Comparison of ENCODE assay signal across 1 cellular context in the genomic region with DNA sequence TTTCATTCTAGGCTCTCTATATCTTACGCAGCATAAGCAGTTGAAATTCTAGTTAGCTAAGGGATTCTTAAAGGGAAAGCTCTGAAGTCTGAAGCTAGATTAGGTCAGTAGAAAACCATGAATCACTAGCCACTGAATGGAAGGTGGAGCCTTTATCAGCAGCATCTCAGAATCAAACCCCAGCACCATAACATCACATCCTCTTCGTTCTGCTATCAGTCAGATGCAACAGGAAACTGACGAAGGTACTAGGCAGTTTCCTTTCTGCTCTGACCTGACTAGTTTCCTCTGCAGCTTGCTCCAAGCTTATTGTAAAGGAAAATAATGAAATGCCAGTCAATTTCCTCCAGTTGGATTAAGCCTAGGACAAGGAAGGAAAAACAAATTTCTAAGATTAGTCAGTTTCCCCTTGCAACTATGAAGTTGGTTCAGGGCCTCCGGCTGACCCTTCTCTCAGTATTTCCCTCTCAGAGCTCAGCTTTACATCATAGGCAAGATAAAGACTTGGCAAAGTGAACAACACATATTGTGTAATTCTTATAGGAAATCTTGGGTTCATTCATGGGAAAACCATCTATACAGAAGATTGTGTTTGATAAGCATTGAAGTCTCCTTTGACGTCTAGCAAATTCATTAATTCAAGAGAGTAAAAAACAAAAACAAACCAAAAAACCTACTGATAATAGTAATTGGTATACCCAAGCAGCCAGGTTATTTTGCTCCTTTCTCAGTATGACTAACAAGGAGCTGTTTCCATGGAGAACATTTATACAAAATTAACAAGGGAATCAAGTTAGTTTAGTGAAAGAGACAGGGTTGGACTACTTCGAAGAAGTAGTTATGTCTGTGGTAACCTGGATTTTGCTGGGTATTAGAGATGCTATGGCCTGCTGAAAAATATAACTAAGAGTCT.
TF ChIP-seq lines count a peak whose summit lies in the region.

No MANE protein-coding gene starts in this region.

TF ChIP-seq in K562, 482 proteins besides CTCF, POLR2A, EP300 and RAD21 (continued from another document and continues in another):
- TF ChIP-seq, protein P1, sequence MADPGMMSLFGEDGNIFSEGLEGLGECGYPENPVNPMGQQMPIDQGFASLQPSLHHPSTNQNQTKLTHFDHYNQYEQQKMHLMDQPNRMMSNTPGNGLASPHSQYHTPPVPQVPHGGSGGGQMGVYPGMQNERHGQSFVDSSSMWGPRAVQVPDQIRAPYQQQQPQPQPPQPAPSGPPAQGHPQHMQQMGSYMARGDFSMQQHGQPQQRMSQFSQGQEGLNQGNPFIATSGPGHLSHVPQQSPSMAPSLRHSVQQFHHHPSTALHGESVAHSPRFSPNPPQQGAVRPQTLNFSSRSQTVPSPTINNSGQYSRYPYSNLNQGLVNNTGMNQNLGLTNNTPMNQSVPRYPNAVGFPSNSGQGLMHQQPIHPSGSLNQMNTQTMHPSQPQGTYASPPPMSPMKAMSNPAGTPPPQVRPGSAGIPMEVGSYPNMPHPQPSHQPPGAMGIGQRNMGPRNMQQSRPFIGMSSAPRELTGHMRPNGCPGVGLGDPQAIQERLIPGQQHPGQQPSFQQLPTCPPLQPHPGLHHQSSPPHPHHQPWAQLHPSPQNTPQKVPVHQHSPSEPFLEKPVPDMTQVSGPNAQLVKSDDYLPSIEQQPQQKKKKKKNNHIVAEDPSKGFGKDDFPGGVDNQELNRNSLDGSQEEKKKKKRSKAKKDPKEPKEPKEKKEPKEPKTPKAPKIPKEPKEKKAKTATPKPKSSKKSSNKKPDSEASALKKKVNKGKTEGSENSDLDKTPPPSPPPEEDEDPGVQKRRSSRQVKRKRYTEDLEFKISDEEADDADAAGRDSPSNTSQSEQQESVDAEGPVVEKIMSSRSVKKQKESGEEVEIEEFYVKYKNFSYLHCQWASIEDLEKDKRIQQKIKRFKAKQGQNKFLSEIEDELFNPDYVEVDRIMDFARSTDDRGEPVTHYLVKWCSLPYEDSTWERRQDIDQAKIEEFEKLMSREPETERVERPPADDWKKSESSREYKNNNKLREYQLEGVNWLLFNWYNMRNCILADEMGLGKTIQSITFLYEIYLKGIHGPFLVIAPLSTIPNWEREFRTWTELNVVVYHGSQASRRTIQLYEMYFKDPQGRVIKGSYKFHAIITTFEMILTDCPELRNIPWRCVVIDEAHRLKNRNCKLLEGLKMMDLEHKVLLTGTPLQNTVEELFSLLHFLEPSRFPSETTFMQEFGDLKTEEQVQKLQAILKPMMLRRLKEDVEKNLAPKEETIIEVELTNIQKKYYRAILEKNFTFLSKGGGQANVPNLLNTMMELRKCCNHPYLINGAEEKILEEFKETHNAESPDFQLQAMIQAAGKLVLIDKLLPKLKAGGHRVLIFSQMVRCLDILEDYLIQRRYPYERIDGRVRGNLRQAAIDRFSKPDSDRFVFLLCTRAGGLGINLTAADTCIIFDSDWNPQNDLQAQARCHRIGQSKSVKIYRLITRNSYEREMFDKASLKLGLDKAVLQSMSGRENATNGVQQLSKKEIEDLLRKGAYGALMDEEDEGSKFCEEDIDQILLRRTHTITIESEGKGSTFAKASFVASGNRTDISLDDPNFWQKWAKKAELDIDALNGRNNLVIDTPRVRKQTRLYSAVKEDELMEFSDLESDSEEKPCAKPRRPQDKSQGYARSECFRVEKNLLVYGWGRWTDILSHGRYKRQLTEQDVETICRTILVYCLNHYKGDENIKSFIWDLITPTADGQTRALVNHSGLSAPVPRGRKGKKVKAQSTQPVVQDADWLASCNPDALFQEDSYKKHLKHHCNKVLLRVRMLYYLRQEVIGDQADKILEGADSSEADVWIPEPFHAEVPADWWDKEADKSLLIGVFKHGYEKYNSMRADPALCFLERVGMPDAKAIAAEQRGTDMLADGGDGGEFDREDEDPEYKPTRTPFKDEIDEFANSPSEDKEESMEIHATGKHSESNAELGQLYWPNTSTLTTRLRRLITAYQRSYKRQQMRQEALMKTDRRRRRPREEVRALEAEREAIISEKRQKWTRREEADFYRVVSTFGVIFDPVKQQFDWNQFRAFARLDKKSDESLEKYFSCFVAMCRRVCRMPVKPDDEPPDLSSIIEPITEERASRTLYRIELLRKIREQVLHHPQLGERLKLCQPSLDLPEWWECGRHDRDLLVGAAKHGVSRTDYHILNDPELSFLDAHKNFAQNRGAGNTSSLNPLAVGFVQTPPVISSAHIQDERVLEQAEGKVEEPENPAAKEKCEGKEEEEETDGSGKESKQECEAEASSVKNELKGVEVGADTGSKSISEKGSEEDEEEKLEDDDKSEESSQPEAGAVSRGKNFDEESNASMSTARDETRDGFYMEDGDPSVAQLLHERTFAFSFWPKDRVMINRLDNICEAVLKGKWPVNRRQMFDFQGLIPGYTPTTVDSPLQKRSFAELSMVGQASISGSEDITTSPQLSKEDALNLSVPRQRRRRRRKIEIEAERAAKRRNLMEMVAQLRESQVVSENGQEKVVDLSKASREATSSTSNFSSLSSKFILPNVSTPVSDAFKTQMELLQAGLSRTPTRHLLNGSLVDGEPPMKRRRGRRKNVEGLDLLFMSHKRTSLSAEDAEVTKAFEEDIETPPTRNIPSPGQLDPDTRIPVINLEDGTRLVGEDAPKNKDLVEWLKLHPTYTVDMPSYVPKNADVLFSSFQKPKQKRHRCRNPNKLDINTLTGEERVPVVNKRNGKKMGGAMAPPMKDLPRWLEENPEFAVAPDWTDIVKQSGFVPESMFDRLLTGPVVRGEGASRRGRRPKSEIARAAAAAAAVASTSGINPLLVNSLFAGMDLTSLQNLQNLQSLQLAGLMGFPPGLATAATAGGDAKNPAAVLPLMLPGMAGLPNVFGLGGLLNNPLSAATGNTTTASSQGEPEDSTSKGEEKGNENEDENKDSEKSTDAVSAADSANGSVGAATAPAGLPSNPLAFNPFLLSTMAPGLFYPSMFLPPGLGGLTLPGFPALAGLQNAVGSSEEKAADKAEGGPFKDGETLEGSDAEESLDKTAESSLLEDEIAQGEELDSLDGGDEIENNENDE (IDR thresholded peaks at IDR 0.05; ENCODE audit: low read depth, low read length): no peak
- TF ChIP-seq, protein P2, sequence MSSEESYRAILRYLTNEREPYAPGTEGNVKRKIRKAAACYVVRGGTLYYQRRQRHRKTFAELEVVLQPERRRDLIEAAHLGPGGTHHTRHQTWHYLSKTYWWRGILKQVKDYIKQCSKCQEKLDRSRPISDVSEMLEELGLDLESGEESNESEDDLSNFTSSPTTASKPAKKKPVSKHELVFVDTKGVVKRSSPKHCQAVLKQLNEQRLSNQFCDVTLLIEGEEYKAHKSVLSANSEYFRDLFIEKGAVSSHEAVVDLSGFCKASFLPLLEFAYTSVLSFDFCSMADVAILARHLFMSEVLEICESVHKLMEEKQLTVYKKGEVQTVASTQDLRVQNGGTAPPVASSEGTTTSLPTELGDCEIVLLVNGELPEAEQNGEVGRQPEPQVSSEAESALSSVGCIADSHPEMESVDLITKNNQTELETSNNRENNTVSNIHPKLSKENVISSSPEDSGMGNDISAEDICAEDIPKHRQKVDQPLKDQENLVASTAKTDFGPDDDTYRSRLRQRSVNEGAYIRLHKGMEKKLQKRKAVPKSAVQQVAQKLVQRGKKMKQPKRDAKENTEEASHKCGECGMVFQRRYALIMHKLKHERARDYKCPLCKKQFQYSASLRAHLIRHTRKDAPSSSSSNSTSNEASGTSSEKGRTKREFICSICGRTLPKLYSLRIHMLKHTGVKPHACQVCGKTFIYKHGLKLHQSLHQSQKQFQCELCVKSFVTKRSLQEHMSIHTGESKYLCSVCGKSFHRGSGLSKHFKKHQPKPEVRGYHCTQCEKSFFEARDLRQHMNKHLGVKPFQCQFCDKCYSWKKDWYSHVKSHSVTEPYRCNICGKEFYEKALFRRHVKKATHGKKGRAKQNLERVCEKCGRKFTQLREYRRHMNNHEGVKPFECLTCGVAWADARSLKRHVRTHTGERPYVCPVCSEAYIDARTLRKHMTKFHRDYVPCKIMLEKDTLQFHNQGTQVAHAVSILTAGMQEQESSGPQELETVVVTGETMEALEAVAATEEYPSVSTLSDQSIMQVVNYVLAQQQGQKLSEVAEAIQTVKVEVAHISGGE (CRISPR knock-in tag; IDR thresholded peaks at IDR 0.05): 0 out of 6 replicates have a peak, but pooled peaks of 1 of the 3 experiments have one; percentile 25
- TF ChIP-seq FOXJ3 (CRISPR knock-in tag; IDR thresholded peaks at IDR 0.05) (no peak), TRIM24 (IDR thresholded peaks at IDR 0.05) (peak; percentile 53 to 69; a peak in 2 of 4 replicates), FOXP1 (CRISPR knock-in tag; IDR thresholded peaks at IDR 0.05) (no peak), FOXJ2 (tag; IDR thresholded peaks at IDR 0.05) (no peak), CC2D1A (IDR thresholded peaks at IDR 0.05) (no peak), ZNF764 (CRISPR knock-in tag; IDR thresholded peaks at IDR 0.05; ENCODE audit: low read depth) (no peak), TBL1XR1 (IDR thresholded peaks at IDR 0.05; ENCODE audit: low read length in 2 of 2) (no peak; a peak in 1 of 4 replicates), NFATC3 (IDR thresholded peaks at IDR 0.05) (no peak), DDX20 (tag; IDR thresholded peaks at IDR 0.05; ENCODE audit: low read depth) (no peak), PTRF (tag; IDR thresholded peaks at IDR 0.05) (no peak), POLR2B (IDR thresholded peaks at IDR 0.05; ENCODE audit: low read depth, partially characterized antibody) (peak; percentile 27), FOXA1 (IDR thresholded peaks at IDR 0.05; ENCODE audit: borderline replicate concordance) (no peak), MCM3 (IDR thresholded peaks at IDR 0.05) (no peak), BRD9 (IDR thresholded peaks at IDR 0.05; ENCODE audit: low read depth, partially characterized antibody) (peak; percentile 25), YY1 (IDR thresholded peaks at IDR 0.05; ENCODE audit: borderline replicate concordance in 1 of 3, control insufficient read depth in 1 of 3, extremely low read depth in 1 of 3, insufficient read depth in 3 of 3, insufficient read length in 1 of 3, insufficient replicate concordance in 2 of 3, low read depth in 1 of 3, low read length in 2 of 3) (no peak), ZNF175 (CRISPR knock-in tag; IDR thresholded peaks at IDR 0.05; ENCODE audit: low read depth) (peak; percentile 86), POLR2AphosphoS5 (IDR thresholded peaks at IDR 0.05; ENCODE audit: control insufficient read depth, insufficient read depth, low read depth, low read length) (no peak), TCF7L2 (IDR thresholded peaks at IDR 0.05; ENCODE audit: low read depth, low read length) (no peak), MTA1 (IDR thresholded peaks at IDR 0.05; ENCODE audit: borderline replicate concordance) (peak; percentile 25; the same call in 1 of the 2 replicates), ZFP30 (CRISPR knock-in tag; IDR thresholded peaks at IDR 0.05; ENCODE audit: borderline replicate concordance) (no peak), SUPT5H (IDR thresholded peaks at IDR 0.05) (no peak), GABPB1 (CRISPR knock-in tag; IDR thresholded peaks at IDR 0.05) (no peak), NCOA2 (IDR thresholded peaks at IDR 0.05; ENCODE audit: partially characterized antibody in 2 of 2) (no peak), ZNF668 (CRISPR knock-in tag; IDR thresholded peaks at IDR 0.05) (no peak), CAMTA2 (CRISPR knock-in tag; conservative IDR thresholded peaks at IDR 0.05) (no peak), RBM14 (IDR thresholded peaks at IDR 0.05; ENCODE audit: borderline replicate concordance, insufficient read depth, low read depth, low read length) (no peak), ERF (CRISPR knock-in tag; IDR thresholded peaks at IDR 0.05) (no peak)
- TF ChIP-seq, protein P3, sequence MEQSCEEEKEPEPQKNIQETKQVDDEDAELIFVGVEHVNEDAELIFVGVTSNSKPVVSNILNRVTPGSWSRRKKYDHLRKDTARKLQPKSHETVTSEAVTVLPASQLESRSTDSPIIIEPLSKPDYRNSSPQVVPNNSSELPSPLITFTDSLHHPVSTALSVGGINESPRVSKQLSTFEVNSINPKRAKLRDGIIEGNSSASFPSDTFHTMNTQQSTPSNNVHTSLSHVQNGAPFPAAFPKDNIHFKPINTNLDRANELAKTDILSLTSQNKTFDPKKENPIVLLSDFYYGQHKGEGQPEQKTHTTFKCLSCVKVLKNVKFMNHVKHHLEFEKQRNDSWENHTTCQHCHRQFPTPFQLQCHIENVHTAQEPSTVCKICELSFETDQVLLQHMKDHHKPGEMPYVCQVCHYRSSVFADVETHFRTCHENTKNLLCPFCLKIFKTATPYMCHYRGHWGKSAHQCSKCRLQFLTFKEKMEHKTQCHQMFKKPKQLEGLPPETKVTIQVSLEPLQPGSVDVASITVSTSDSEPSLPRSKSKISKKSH (CRISPR knock-in tag; IDR thresholded peaks at IDR 0.05): no peak
- TF ChIP-seq, protein P4, sequence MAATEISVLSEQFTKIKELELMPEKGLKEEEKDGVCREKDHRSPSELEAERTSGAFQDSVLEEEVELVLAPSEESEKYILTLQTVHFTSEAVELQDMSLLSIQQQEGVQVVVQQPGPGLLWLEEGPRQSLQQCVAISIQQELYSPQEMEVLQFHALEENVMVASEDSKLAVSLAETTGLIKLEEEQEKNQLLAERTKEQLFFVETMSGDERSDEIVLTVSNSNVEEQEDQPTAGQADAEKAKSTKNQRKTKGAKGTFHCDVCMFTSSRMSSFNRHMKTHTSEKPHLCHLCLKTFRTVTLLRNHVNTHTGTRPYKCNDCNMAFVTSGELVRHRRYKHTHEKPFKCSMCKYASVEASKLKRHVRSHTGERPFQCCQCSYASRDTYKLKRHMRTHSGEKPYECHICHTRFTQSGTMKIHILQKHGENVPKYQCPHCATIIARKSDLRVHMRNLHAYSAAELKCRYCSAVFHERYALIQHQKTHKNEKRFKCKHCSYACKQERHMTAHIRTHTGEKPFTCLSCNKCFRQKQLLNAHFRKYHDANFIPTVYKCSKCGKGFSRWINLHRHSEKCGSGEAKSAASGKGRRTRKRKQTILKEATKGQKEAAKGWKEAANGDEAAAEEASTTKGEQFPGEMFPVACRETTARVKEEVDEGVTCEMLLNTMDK (IDR thresholded peaks at IDR 0.05; ENCODE audit: borderline replicate concordance, insufficient read depth, low read depth, low read length, poor library complexity, severe bottlenecking): no peak
- TF ChIP-seq, protein P5, sequence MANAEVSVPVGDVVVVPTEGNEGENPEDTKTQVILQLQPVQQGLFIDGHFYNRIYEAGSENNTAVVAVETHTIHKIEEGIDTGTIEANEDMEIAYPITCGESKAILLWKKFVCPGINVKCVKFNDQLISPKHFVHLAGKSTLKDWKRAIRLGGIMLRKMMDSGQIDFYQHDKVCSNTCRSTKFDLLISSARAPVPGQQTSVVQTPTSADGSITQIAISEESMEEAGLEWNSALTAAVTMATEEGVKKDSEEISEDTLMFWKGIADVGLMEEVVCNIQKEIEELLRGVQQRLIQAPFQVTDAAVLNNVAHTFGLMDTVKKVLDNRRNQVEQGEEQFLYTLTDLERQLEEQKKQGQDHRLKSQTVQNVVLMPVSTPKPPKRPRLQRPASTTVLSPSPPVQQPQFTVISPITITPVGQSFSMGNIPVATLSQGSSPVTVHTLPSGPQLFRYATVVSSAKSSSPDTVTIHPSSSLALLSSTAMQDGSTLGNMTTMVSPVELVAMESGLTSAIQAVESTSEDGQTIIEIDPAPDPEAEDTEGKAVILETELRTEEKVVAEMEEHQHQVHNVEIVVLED (CRISPR knock-in tag; IDR thresholded peaks at IDR 0.05): no peak
- TF ChIP-seq, protein P6, sequence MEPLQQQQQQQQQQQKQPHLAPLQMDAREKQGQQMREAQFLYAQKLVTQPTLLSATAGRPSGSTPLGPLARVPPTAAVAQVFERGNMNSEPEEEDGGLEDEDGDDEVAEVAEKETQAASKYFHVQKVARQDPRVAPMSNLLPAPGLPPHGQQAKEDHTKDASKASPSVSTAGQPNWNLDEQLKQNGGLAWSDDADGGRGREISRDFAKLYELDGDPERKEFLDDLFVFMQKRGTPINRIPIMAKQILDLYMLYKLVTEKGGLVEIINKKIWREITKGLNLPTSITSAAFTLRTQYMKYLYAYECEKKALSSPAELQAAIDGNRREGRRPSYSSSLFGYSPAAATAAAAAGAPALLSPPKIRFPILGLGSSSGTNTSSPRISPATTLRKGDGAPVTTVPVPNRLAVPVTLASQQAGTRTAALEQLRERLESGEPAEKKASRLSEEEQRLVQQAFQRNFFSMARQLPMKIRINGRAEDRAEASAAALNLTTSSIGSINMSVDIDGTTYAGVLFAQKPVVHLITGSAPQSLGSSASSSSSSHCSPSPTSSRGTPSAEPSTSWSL (CRISPR knock-in tag; IDR thresholded peaks at IDR 0.05; ENCODE audit: borderline replicate concordance): no peak
